1 cellular context compared by ENCODE assay signal in the genomic region with DNA sequence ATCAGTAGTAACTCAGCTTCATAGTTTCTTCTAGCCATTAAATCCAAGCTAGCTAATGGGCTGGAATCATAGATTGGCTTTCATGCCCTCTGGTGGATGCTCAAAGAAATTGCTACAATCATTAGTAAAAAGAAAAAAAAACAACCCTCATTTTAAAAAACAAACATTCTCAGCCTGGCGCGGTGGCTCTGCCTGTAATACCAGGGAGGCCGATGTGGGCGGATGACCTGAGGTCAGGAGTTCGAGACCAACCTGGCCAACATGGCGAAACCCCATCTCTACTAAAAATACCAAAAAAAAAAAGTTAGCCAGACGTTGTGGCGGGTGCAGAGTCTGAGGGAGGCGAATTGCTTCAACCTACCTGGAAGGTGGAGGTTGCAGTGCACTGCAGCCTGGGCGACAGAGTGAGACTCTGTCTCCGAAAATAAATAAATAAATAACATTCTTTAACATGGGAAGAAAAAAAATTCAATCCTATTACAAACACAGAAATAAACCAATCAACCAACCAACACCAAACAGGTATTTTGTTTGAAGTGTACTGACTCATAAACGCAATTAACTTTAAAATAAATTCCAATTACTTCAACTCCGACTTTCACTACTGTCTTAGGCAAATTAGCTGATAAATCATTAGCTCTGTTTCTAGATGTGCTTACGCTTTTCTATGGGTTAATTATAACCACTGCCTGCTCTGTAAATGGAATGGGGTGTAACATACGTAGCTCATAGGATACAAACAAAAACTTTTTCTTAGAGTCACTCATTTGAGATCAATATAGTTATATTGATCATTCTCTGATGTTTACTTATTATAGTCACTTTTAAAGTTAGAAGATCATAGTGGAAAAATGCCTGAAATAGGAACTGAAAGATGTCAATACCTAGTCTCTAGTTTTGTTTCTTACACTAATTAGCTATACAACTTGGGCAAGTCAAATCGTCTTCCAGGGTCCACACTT.
A peak's percentile ranks its signal among the peaks of the same experiment; 100 is the strongest.
TF ChIP-seq lines count a peak whose summit lies in the region.

No MANE protein-coding gene starts in this region.

TF ChIP-seq in HepG2, 621 proteins besides CTCF, POLR2A, EP300 and RAD21 (continued from another document and continues in another):
- TF ChIP-seq, protein P1, sequence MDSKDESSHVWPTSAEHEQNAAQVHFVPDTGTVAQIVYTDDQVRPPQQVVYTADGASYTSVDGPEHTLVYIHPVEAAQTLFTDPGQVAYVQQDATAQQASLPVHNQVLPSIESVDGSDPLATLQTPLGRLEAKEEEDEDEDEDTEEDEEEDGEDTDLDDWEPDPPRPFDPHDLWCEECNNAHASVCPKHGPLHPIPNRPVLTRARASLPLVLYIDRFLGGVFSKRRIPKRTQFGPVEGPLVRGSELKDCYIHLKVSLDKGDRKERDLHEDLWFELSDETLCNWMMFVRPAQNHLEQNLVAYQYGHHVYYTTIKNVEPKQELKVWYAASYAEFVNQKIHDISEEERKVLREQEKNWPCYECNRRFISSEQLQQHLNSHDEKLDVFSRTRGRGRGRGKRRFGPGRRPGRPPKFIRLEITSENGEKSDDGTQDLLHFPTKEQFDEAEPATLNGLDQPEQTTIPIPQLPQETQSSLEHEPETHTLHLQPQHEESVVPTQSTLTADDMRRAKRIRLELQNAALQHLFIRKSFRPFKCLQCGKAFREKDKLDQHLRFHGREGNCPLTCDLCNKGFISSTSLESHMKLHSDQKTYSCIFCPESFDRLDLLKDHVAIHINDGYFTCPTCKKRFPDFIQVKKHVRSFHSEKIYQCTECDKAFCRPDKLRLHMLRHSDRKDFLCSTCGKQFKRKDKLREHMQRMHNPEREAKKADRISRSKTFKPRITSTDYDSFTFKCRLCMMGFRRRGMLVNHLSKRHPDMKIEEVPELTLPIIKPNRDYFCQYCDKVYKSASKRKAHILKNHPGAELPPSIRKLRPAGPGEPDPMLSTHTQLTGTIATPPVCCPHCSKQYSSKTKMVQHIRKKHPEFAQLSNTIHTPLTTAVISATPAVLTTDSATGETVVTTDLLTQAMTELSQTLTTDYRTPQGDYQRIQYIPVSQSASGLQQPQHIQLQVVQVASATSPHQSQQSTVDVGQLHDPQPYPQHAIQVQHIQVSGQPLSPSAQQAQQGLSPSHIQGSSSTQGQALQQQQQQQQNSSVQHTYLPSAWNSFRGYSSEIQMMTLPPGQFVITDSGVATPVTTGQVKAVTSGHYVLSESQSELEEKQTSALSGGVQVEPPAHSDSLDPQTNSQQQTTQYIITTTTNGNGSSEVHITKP (CRISPR knock-in tag; IDR thresholded peaks at IDR 0.05; ENCODE audit: low read depth), result no peak
- peak; percentile 77; the same call in 1 of the 2 replicates for TF ChIP-seq ZBTB37 (CRISPR knock-in tag; IDR thresholded peaks at IDR 0.05)
- no peak for TF ChIP-seq ATF3 (CRISPR knock-in tag; IDR thresholded peaks at IDR 0.05)
- TF ChIP-seq SP5 (CRISPR knock-in tag; IDR thresholded peaks at IDR 0.05; ENCODE audit: borderline replicate concordance, low read depth), result no peak
- TF ChIP-seq, protein P2, sequence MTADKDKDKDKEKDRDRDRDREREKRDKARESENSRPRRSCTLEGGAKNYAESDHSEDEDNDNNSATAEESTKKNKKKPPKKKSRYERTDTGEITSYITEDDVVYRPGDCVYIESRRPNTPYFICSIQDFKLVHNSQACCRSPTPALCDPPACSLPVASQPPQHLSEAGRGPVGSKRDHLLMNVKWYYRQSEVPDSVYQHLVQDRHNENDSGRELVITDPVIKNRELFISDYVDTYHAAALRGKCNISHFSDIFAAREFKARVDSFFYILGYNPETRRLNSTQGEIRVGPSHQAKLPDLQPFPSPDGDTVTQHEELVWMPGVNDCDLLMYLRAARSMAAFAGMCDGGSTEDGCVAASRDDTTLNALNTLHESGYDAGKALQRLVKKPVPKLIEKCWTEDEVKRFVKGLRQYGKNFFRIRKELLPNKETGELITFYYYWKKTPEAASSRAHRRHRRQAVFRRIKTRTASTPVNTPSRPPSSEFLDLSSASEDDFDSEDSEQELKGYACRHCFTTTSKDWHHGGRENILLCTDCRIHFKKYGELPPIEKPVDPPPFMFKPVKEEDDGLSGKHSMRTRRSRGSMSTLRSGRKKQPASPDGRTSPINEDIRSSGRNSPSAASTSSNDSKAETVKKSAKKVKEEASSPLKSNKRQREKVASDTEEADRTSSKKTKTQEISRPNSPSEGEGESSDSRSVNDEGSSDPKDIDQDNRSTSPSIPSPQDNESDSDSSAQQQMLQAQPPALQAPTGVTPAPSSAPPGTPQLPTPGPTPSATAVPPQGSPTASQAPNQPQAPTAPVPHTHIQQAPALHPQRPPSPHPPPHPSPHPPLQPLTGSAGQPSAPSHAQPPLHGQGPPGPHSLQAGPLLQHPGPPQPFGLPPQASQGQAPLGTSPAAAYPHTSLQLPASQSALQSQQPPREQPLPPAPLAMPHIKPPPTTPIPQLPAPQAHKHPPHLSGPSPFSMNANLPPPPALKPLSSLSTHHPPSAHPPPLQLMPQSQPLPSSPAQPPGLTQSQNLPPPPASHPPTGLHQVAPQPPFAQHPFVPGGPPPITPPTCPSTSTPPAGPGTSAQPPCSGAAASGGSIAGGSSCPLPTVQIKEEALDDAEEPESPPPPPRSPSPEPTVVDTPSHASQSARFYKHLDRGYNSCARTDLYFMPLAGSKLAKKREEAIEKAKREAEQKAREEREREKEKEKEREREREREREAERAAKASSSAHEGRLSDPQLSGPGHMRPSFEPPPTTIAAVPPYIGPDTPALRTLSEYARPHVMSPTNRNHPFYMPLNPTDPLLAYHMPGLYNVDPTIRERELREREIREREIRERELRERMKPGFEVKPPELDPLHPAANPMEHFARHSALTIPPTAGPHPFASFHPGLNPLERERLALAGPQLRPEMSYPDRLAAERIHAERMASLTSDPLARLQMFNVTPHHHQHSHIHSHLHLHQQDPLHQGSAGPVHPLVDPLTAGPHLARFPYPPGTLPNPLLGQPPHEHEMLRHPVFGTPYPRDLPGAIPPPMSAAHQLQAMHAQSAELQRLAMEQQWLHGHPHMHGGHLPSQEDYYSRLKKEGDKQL (CRISPR knock-in tag; IDR thresholded peaks at IDR 0.05; ENCODE audit: low read depth), result no peak
- no peak for TF ChIP-seq ZNF460 (CRISPR knock-in tag; IDR thresholded peaks at IDR 0.05; ENCODE audit: borderline replicate concordance)
- no peak for TF ChIP-seq ZNF619 (CRISPR knock-in tag; IDR thresholded peaks at IDR 0.05)
- no peak for TF ChIP-seq NFIC (IDR thresholded peaks at IDR 0.05; ENCODE audit: low read length)
- no peak for TF ChIP-seq NAIF1 (CRISPR knock-in tag; IDR thresholded peaks at IDR 0.05; ENCODE audit: borderline replicate concordance)
- TF ChIP-seq, protein P3, sequence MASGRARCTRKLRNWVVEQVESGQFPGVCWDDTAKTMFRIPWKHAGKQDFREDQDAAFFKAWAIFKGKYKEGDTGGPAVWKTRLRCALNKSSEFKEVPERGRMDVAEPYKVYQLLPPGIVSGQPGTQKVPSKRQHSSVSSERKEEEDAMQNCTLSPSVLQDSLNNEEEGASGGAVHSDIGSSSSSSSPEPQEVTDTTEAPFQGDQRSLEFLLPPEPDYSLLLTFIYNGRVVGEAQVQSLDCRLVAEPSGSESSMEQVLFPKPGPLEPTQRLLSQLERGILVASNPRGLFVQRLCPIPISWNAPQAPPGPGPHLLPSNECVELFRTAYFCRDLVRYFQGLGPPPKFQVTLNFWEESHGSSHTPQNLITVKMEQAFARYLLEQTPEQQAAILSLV (CRISPR knock-in tag; IDR thresholded peaks at IDR 0.05; ENCODE audit: borderline replicate concordance), result no peak
- no peak; the same call in 1 of the 2 replicates for TF ChIP-seq NR2F2 (IDR thresholded peaks at IDR 0.05; ENCODE audit: borderline replicate concordance, low read depth)
- no peak for TF ChIP-seq ZNF563 (CRISPR knock-in tag; IDR thresholded peaks at IDR 0.05)
- no peak for TF ChIP-seq FUBP1 (CRISPR knock-in tag; IDR thresholded peaks at IDR 0.05; ENCODE audit: borderline replicate concordance)
- no peak for TF ChIP-seq ZNF672 (CRISPR knock-in tag; IDR thresholded peaks at IDR 0.05)
- no peak for TF ChIP-seq ZFAT (CRISPR knock-in tag; conservative IDR thresholded peaks at IDR 0.05)
- no peak for TF ChIP-seq ZNF709 (CRISPR knock-in tag; IDR thresholded peaks at IDR 0.05)
- TF ChIP-seq ZNF878 (CRISPR knock-in tag; IDR thresholded peaks at IDR 0.05), result 0 out of 2 replicates have a peak, but pooled peaks have one; percentile 24
- TF ChIP-seq PHF20 (CRISPR knock-in tag; IDR thresholded peaks at IDR 0.05), result no peak
- TF ChIP-seq GABPA (IDR thresholded peaks at IDR 0.05; ENCODE audit: low read depth, low read length), result no peak
- no peak for TF ChIP-seq GABPA (CRISPR knock-in tag; IDR thresholded peaks at IDR 0.05; ENCODE audit: low read depth)
- no peak for TF ChIP-seq RELA (CRISPR knock-in tag; IDR thresholded peaks at IDR 0.05)
- TF ChIP-seq, protein P4, sequence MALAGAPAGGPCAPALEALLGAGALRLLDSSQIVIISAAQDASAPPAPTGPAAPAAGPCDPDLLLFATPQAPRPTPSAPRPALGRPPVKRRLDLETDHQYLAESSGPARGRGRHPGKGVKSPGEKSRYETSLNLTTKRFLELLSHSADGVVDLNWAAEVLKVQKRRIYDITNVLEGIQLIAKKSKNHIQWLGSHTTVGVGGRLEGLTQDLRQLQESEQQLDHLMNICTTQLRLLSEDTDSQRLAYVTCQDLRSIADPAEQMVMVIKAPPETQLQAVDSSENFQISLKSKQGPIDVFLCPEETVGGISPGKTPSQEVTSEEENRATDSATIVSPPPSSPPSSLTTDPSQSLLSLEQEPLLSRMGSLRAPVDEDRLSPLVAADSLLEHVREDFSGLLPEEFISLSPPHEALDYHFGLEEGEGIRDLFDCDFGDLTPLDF (CRISPR knock-in tag; IDR thresholded peaks at IDR 0.05), result no peak
- TF ChIP-seq ZBTB26 (CRISPR knock-in tag; IDR thresholded peaks at IDR 0.05; ENCODE audit: borderline replicate concordance), result no peak
- peak; percentile 19; the same call in 1 of the 2 replicates for TF ChIP-seq ZNF556 (CRISPR knock-in tag; IDR thresholded peaks at IDR 0.05; ENCODE audit: borderline replicate concordance)
- TF ChIP-seq MTF2 (CRISPR knock-in tag; IDR thresholded peaks at IDR 0.05; ENCODE audit: borderline replicate concordance), result no peak
- no peak for TF ChIP-seq CREB1 (IDR thresholded peaks at IDR 0.05)
- no peak for TF ChIP-seq CREB1 (CRISPR knock-in tag; IDR thresholded peaks at IDR 0.05)
- TF ChIP-seq ARNTL (CRISPR knock-in tag; IDR thresholded peaks at IDR 0.05), result no peak
- TF ChIP-seq ZNF264 (CRISPR knock-in tag; IDR thresholded peaks at IDR 0.05), result no peak
- TF ChIP-seq ZNF724P (CRISPR knock-in tag; IDR thresholded peaks at IDR 0.05; ENCODE audit: borderline replicate concordance), result no peak
- TF ChIP-seq, protein P5, sequence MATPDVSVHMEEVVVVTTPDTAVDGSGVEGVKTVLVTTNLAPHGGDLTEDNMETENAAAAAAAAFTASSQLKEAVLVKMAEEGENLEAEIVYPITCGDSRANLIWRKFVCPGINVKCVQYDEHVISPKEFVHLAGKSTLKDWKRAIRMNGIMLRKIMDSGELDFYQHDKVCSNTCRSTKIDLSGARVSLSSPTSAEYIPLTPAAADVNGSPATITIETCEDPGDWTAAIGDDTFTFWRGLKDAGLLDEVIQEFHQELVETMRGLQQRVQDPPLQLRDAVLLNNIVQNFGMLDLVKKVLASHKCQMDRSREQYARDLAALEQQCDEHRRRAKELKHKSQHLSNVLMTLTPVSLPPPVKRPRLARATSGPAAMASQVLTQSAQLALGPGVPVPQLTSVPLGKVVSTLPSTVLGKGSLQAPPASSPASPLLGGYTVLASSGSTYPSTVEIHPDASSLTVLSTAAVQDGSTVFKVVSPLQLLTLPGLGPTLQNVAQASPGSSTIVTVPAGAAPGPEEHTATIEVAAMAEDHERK (CRISPR knock-in tag; IDR thresholded peaks at IDR 0.05; ENCODE audit: low read depth), result no peak
- TF ChIP-seq ZBTB25 (CRISPR knock-in tag; IDR thresholded peaks at IDR 0.05), result no peak
- peak; percentile 53; the same call in 1 of the 2 replicates for TF ChIP-seq KAT2B (IDR thresholded peaks at IDR 0.05; ENCODE audit: borderline replicate concordance, low read depth, low read length)
- TF ChIP-seq ZNF816 (CRISPR knock-in tag; IDR thresholded peaks at IDR 0.05; ENCODE audit: borderline replicate concordance), result no peak
- no peak for TF ChIP-seq ZNF510 (CRISPR knock-in tag; IDR thresholded peaks at IDR 0.05; ENCODE audit: low read depth)
- TF ChIP-seq ZNF546 (CRISPR knock-in tag; conservative IDR thresholded peaks at IDR 0.05), result no peak
